In the genomic region with DNA sequence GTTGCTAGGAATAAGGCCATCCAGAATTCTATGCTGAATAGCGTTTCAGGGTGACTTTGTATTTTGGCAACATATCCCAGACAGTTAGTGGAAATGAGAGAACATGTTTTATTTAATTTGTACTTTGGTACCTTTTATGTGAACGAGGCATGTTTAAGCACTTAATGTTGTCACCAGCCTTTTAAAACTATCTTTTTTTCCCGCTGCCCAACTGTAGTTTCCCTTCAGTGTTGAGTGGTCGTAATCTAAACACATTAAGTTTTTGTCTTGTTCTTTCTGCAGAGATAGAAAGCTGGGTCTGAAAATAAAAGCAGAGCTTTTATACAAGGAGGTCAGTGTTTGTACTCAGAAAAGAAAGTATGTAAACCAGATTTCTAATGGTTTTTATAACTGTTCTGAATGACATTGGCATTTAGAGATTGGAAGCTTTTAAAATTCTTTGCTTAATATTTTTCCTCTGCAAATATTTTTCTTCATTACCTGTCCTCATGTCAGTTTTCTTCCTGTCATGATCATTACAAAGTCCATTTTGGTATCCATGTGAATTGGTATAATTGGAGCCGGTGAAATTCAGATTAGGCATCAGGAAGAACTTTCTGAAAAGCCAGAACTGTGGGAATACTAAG, we compare ENCODE assay signal across 18 cellular contexts.
"Had no signal": no experiment of that assay in that cellular context is flagged by ENCODE, and none has a peak within 500 bp of the region (broad histone marks: within the 10 kb centered on the region; RNA-seq: fewer than 3 reads in every experiment).

No MANE protein-coding gene starts in this region.

- DNase-seq: activated CD4-positive, alpha-beta T cell treated with anti-CD3 and anti-CD28 coated beads for 1 hour; activated T-cell treated with anti-CD3 and anti-CD28 coated beads, Interleukin-2, amount 50 U/mL, for 1 hour; aorta; colonic mucosa; foreskin fibroblast; hippocampal formation; kidney glomerular epithelial cell; ovary; psoas muscle; right cardiac atrium; stimulated activated CD4-positive, alpha-beta T cell treated with anti-CD3 and anti-CD28 coated beads, Interleukin-1b, Interleukin-23, amount 100 ng/mL, for 48 hours; substantia nigra; T-helper 9 cell had no signal

- H3K9me3 ChIP-seq: colonic mucosa, ovary, psoas muscle, tibial nerve had no signal

- H3K27me3 ChIP-seq: colonic mucosa, ovary, tibial nerve had no signal

- ATAC-seq: activated naive CD4-positive, alpha-beta T cell treated with anti-CD3 and anti-CD28 coated beads, Interleukin-2, amount 50 U/mL, for 72 hours; activated T-helper 17 cell treated with anti-CD3 and anti-CD28 coated beads, Interleukin-2, amount 50 U/mL, for 72 hours; natural killer cell treated with Interleukin-12 subunit alpha and Interleukin-12 subunit beta and Interleukin-15 and Interleukin-18, amount 100 ng/mL, for 72 hours; psoas muscle had no signal

- H3K27ac ChIP-seq: colonic mucosa, epithelial cell of prostate, psoas muscle had no signal

- H3K36me3 ChIP-seq: colonic mucosa, ovary, tibial nerve had no signal

- H3K4me1 ChIP-seq: colonic mucosa, psoas muscle had no signal

- H3K4me3 ChIP-seq: colonic mucosa, ovary, psoas muscle, tibial nerve had no signal
